Comparison of ENCODE assay signal across 8 cellular contexts in the genomic region with DNA sequence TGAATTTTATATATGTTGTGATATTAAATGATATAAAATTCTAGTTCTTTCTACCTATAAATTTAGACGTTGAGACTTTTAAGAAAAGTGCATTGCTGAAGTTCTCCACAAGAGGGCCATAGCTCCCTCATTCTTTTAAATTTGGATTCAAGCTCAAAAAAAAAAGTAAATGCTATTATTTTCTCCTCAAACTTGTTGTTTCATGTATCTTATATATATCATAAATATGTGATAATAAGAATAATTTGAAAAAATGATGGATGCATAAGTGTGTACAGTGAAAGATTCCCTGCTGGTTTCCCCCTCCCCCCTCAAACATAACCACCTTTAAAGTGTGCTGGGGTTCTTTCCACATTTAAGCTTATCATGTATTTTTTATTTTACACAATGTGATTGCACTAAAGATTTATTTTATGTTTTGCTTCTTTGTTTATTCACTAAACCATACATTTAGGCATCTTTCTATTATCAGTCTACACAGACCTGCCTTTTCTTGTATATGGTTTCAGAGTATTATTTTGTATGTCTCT.
DNase-seq lines count a peak whose midpoint lies in the region; ATAC-seq and TF ChIP-seq lines count a peak whose summit lies in the region.

No MANE protein-coding gene starts in this region.

- no peaks in the 10 kb centered on the region for H3F3A ChIP-seq in PC-9 (ENCODE audit: insufficient read depth, low read depth)

- no peaks in the 10 kb centered on the region for H3K36me3 Mint-ChIP-seq in stimulated activated effector memory CD8-positive, alpha-beta T cell treated with anti-CD3 and anti-CD28 coated beads, Interleukin-12 subunit alpha, Interleukin-12 subunit beta, amount 100 ng/mL, for 72 hours

- CTCF ChIA-PET in PC-9 (lab: Charles Lee), result interaction anchor here (0.6 to 1.7 kb wide), 16 partner anchors 11 to 807 kb away, joined by 3 to 12 read pairs (median 4); no protein-coding TSS in a partner anchor

- H3K4me3 Mint-ChIP-seq in stimulated activated effector memory CD8-positive, alpha-beta T cell treated with anti-CD3 and anti-CD28 coated beads, Interleukin-12 subunit alpha, Interleukin-12 subunit beta, amount 100 ng/mL, for 72 hours, result no peak overlapping the region

- no peaks in the 10 kb centered on the region for H3K79me2 ChIP-seq in PC-9 (ENCODE audit: low read depth)

- H3K4me1 Mint-ChIP-seq in stimulated activated effector memory CD8-positive, alpha-beta T cell treated with anti-CD3 and anti-CD28 coated beads, Interleukin-12 subunit alpha, Interleukin-12 subunit beta, amount 100 ng/mL, for 72 hours, result no peaks in the 10 kb centered on the region

- H3K4me1 ChIP-seq in PC-9 (replicated peaks; ENCODE audit: insufficient read depth) (no peaks in the 10 kb centered on the region; the same call in 1 of the 2 replicates), testis (no peaks in the 10 kb centered on the region)

- no peaks in the 10 kb centered on the region for H3K27me3 ChIP-seq in PC-9 (ENCODE audit: insufficient read depth, low read depth)
- H3K27me3 ChIP-seq in testis, result no peaks in the 10 kb centered on the region

- no peak for ATAC-seq in HG03565 (IDR thresholded peaks at IDR 0.05; ENCODE audit: unreplicated experiment)
- ATAC-seq in stimulated activated effector memory CD8-positive, alpha-beta T cell treated with anti-CD3 and anti-CD28 coated beads, Interleukin-12 subunit alpha, Interleukin-12 subunit beta, amount 100 ng/mL, for 72 hours, result no peak

- no peak overlapping the region for H2AFZ ChIP-seq in PC-9

- H3K4me2 ChIP-seq in PC-9, result no peak overlapping the region

- BruUV-seq in PC-9 (replicated peaks; lab: Mats Ljungman, UMichigan), result no TSS peak

- peak; percentile 78 for TF ChIP-seq CTCF in AG10803 (conservative IDR thresholded peaks at IDR 0.05; ENCODE audit: low read length)
- TF ChIP-seq CTCF in GM12875 (IDR thresholded peaks at IDR 0.05; ENCODE audit: borderline replicate concordance, insufficient read depth, low read depth, low read length), result peak; percentile 51; the same call in 1 of the 2 replicates
- peak; percentile 94 for TF ChIP-seq CTCF in PC-9 (conservative IDR thresholded peaks at IDR 0.05)
- peak; percentile 83 for TF ChIP-seq CTCF in fibroblast of pulmonary artery (IDR thresholded peaks at IDR 0.05; ENCODE audit: low read length, missing control alignments)
- peak; percentile 22 to 82 (median 27) for TF ChIP-seq CTCF in testis (IDR thresholded peaks at IDR 0.05)

- no peak overlapping the region for H3K4me3 ChIP-seq in AG10803 (ENCODE audit: low read length)
- no peak overlapping the region for H3K4me3 ChIP-seq in GM12875 (ENCODE audit: low read depth, low read length)
- no peak overlapping the region for H3K4me3 ChIP-seq in PC-9
- H3K4me3 ChIP-seq in fibroblast of pulmonary artery (replicated peaks; ENCODE audit: low read depth, low read length), result no peak overlapping the region
- H3K4me3 ChIP-seq in testis, result no peak overlapping the region

- no peaks in the 10 kb centered on the region for H3K9me3 ChIP-seq in PC-9 (ENCODE audit: insufficient read depth, low read depth)
- H3K9me3 ChIP-seq in testis, result no peaks in the 10 kb centered on the region

- H3K27ac Mint-ChIP-seq in stimulated activated effector memory CD8-positive, alpha-beta T cell treated with anti-CD3 and anti-CD28 coated beads, Interleukin-12 subunit alpha, Interleukin-12 subunit beta, amount 100 ng/mL, for 72 hours, result no peak overlapping the region

- POLR2A ChIA-PET in PC-9 (lab: Charles Lee; ENCODE audit: unreplicated experiment), result interaction anchor here (0.5 to 0.9 kb wide), 5 partner anchors 100 to 478 kb away, joined by 3 to 6 read pairs (median 4); no protein-coding TSS in a partner anchor

- peaks cover 3% of the 10 kb centered on the region for H3K9me3 Mint-ChIP-seq in stimulated activated effector memory CD8-positive, alpha-beta T cell treated with anti-CD3 and anti-CD28 coated beads, Interleukin-12 subunit alpha, Interleukin-12 subunit beta, amount 100 ng/mL, for 72 hours

- intact Hi-C loops in PC-9 (cut with micrococcal nuclease; ENCODE audit: unreplicated experiment) (loop anchor here (1.0 to 5.0 kb wide), 6 partner anchors 87 to 879 kb away; no protein-coding TSS in a partner anchor), testis (cut with DNase I; ENCODE audit: low total_unique reads) (no loop called here)

- no peaks in the 10 kb centered on the region for H3K36me3 ChIP-seq in PC-9 (ENCODE audit: low read depth)
- H3K36me3 ChIP-seq in testis (ENCODE audit: low read depth, missing control alignments), result no peaks in the 10 kb centered on the region

- H3K27ac ChIP-seq in PC-9, result no peak overlapping the region
- H3K27ac ChIP-seq in testis, result no peak overlapping the region

- peak; percentile 44 for DNase-seq in AG10803 (ENCODE audit: low read depth)
- DNase-seq in PC-9, result peak in 1 of 2 experiments; percentile 23
- DNase-seq in fibroblast of pulmonary artery (ENCODE audit: low read depth), result peak; percentile 70
- DNase-seq in testis, result no peak
- DNase-seq in GM19240 (ENCODE audit: insufficient read length, low spot score), result no peak
- DNase-seq in stimulated activated effector memory CD8-positive, alpha-beta T cell treated with anti-CD3 and anti-CD28 coated beads, Interleukin-12 subunit alpha, Interleukin-12 subunit beta, amount 100 ng/mL, for 72 hours (ENCODE audit: low spot score in 2 of 2), result no peak

- no peaks in the 10 kb centered on the region for H4K20me1 ChIP-seq in PC-9 (ENCODE audit: insufficient read depth)

- no peak for TF ChIP-seq POLR2A in testis (IDR thresholded peaks at IDR 0.05)

- 0% methylated on average over 1 of the region's 1 CpG for WGBS in testis, 2 donors

- no peaks in the 10 kb centered on the region for H3K9me2 ChIP-seq in PC-9 (ENCODE audit: insufficient read depth)

Comparison
In these comparisons a context has a peak if more than half of its experiments do, and no peak if none do; other contexts are left out.
1. DNase-seq: peak in AG10803 (single experiment) and fibroblast of pulmonary artery (single experiment); none in testis (single experiment), GM19240 (single experiment) and stimulated activated effector memory CD8-positive, alpha-beta T cell treated with anti-CD3 and anti-CD28 coated beads, Interleukin-12 subunit alpha, Interleukin-12 subunit beta, amount 100 ng/mL, for 72 hours (0 of 2).
2. CTCF ChIP-seq: peak in every context shown above with its lines; median percentile 94 in PC-9; 83 in fibroblast of pulmonary artery; 78 in AG10803; 51 in GM12875; 27 in testis.